In the genomic region with DNA sequence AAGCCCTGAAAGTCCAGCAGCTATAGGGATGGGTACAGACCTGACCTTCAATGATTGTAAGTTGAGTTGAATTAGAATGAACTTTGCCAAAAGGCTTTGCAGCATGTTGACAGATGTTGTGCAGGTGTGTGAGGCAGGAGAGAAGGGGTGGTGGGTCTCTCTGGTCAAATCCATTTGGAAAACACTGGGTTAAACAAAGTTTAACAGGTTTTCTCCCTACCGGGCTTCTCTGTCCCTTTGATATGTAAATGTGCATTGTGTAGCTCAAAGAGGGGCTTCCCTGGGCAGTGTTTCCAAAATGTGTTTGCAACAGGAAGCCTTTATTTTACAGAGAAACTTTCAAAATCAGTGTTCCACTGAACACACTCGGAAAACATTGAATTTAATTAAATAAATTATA, we compare ENCODE assay signal across 23 cellular contexts.
"Had no signal": no experiment of that assay in that cellular context is flagged by ENCODE, and none has a peak within 500 bp of the region (broad histone marks: within the 10 kb centered on the region; RNA-seq: fewer than 3 reads in every experiment).

No MANE protein-coding gene starts in this region.

- H3K27ac ChIP-seq: adrenal gland had no signal

- H3K27ac Mint-ChIP-seq: activated B cell treated with CpG ODN at 0.5 μM for 24 hours; activated CD4-positive, alpha-beta memory T cell treated with anti-CD3 and anti-CD28 coated beads for 36 hours; activated CD4-positive, alpha-beta T cell treated with anti-CD3 and anti-CD28 coated beads, Interleukin-2, amount 10 ng/mL, durations not matched to agents 7 days and 5 days; activated naive CD8-positive, alpha-beta T cell treated with anti-CD3 and anti-CD28 coated beads, Interleukin-2, amount 10 ng/mL, durations not matched to agents 7 days and 5 days; activated T-cell treated with anti-CD3 and anti-CD28 coated beads, Interleukin-2, amount 50 U/mL, for 72 hours; activated T-helper 2 cell treated with anti-CD3 and anti-CD28 coated beads, Interferon-gamma antibody, Interleukin-2, Interleukin-4, amounts not matched to agents 10 μg/mL and 5 μg/mL and 100 μg/mL, durations not matched to agents 14 hours and 24 hours and 36 hours; T-helper 17 cell had no signal

- H3K4me1 Mint-ChIP-seq: activated B cell treated with CpG ODN at 0.5 μM for 24 hours; activated CD4-positive, alpha-beta T cell treated with anti-CD3 and anti-CD28 coated beads, Interleukin-2, amount 10 ng/mL, durations not matched to agents 7 days and 5 days; activated naive CD8-positive, alpha-beta T cell treated with anti-CD3 and anti-CD28 coated beads, Interleukin-2, amount 10 ng/mL, durations not matched to agents 7 days and 5 days; T-helper 17 cell had no signal

- H3K4me3 Mint-ChIP-seq: activated B cell treated with CpG ODN at 0.5 μM for 24 hours; activated CD4-positive, alpha-beta memory T cell treated with anti-CD3 and anti-CD28 coated beads for 36 hours; activated CD4-positive, alpha-beta T cell treated with anti-CD3 and anti-CD28 coated beads, Interleukin-2, amount 10 ng/mL, durations not matched to agents 7 days and 5 days; activated naive CD8-positive, alpha-beta T cell treated with anti-CD3 and anti-CD28 coated beads, Interleukin-2, amount 10 ng/mL, durations not matched to agents 7 days and 5 days; activated T-cell treated with anti-CD3 and anti-CD28 coated beads, Interleukin-2, amount 50 U/mL, for 72 hours; T-helper 17 cell had no signal

- ATAC-seq: activated T-cell treated with anti-CD3 and anti-CD28 coated beads, Interleukin-2, amount 50 U/mL, for 72 hours; PC-3; T-helper 17 cell had no signal

- H3K9me3 ChIP-seq: adrenal gland had no signal

- DNase-seq: activated B cell treated with CpG ODN at 0.5 μM for 24 hours; activated CD4-positive, alpha-beta memory T cell treated with anti-CD3 and anti-CD28 coated beads for 36 hours; activated CD4-positive, alpha-beta T cell treated with anti-CD3 and anti-CD28 coated beads, Interleukin-2, amount 10 ng/mL, durations not matched to agents 7 days and 5 days; activated CD8-positive, alpha-beta memory T cell treated with anti-CD3 and anti-CD28 coated beads for 24 hours; activated naive CD4-positive, alpha-beta T cell treated with anti-CD3 and anti-CD28 coated beads, Interleukin-2, amount 50 U/mL, for 16 hours; activated naive CD8-positive, alpha-beta T cell treated with anti-CD3 and anti-CD28 coated beads, Interleukin-2, amount 10 ng/mL, durations not matched to agents 7 days and 5 days; activated T-cell treated with anti-CD3 and anti-CD28 coated beads, Interleukin-2, amount 50 U/mL, for 72 hours; adrenal gland; anterior cingulate cortex; cerebellar nuclear complex; Karpas-422; MM.1S; NCI-H1048; NCI-H146; NCI-H187 treated with DMSO at 0.1 percent for 48 hours; NCI-H2081 treated with DMSO at 0.1 percent for 48 hours; NCI-H446; NCI-H524; PC-3; SHP77 treated with DMSO at 0.1 percent for 48 hours; T-helper 17 cell; T-helper 9 cell had no signal

- H3K4me3 ChIP-seq: adrenal gland had no signal

- H3K4me1 ChIP-seq: adrenal gland had no signal

- H3K27me3 ChIP-seq: adrenal gland had no signal

- H3K36me3 ChIP-seq: adrenal gland had no signal

- H3K27me3 Mint-ChIP-seq: activated B cell treated with CpG ODN at 0.5 μM for 24 hours; activated CD4-positive, alpha-beta memory T cell treated with anti-CD3 and anti-CD28 coated beads for 36 hours; activated CD4-positive, alpha-beta T cell treated with anti-CD3 and anti-CD28 coated beads, Interleukin-2, amount 10 ng/mL, durations not matched to agents 7 days and 5 days; activated naive CD8-positive, alpha-beta T cell treated with anti-CD3 and anti-CD28 coated beads, Interleukin-2, amount 10 ng/mL, durations not matched to agents 7 days and 5 days had no signal

- H3K36me3 Mint-ChIP-seq: activated CD4-positive, alpha-beta memory T cell treated with anti-CD3 and anti-CD28 coated beads for 36 hours; activated naive CD8-positive, alpha-beta T cell treated with anti-CD3 and anti-CD28 coated beads, Interleukin-2, amount 10 ng/mL, durations not matched to agents 7 days and 5 days had no signal

- H3K9me3 Mint-ChIP-seq: activated B cell treated with CpG ODN at 0.5 μM for 24 hours; activated CD4-positive, alpha-beta memory T cell treated with anti-CD3 and anti-CD28 coated beads for 36 hours; activated naive CD8-positive, alpha-beta T cell treated with anti-CD3 and anti-CD28 coated beads, Interleukin-2, amount 10 ng/mL, durations not matched to agents 7 days and 5 days; activated T-helper 2 cell treated with anti-CD3 and anti-CD28 coated beads, Interferon-gamma antibody, Interleukin-2, Interleukin-4, amounts not matched to agents 10 μg/mL and 5 μg/mL and 100 μg/mL, durations not matched to agents 14 hours and 24 hours and 36 hours had no signal
